ENCODE assay signal across 17 cellular contexts in genomic region chrX:23817979-23818336, GRCh38.
"Had no signal": no experiment of that assay in that cellular context is flagged by ENCODE, and none has a peak within 500 bp of the region (broad histone marks: within the 10 kb centered on the region; RNA-seq: fewer than 3 reads in every experiment).

No MANE protein-coding gene starts in this region.

- H3K9me3 Mint-ChIP-seq: natural killer cell, type B pancreatic cell had no signal

- H3K4me1 ChIP-seq: esophagus muscularis mucosa, gastrocnemius medialis, heart right ventricle, right atrium auricular region, thyroid gland had no signal

- H3K4me3 Mint-ChIP-seq: natural killer cell, neural crest cell, type B pancreatic cell had no signal

- H3K27ac Mint-ChIP-seq: natural killer cell, type B pancreatic cell had no signal

- DNase-seq: effector memory CD4-positive, alpha-beta T cell; gastrocnemius medialis; heart right ventricle; kidney glomerular epithelial cell; mammary epithelial cell; mucosa of descending colon; natural killer cell; sigmoid colon; stimulated activated CD4-positive, alpha-beta T cell treated with anti-CD3 and anti-CD28 coated beads, Interleukin-2, amount 100 ng/mL, for 24 hours; stimulated activated CD4-positive, alpha-beta T cell treated with anti-CD3 and anti-CD28 coated beads, Interleukin-4, amount 100 ng/mL, for 4 hours; stimulated activated naive CD4-positive, alpha-beta T cell treated with Interleukin-2 at 50 U/mL for 16 hours had no signal

- H3K36me3 Mint-ChIP-seq: natural killer cell, type B pancreatic cell had no signal

- H3K4me1 Mint-ChIP-seq: natural killer cell had no signal

- H3K27me3 Mint-ChIP-seq: type B pancreatic cell had no signal

- H3K36me3 ChIP-seq: esophagus muscularis mucosa, gastrocnemius medialis, heart right ventricle, right atrium auricular region, sigmoid colon, thyroid gland had no signal

- H3K4me3 ChIP-seq: esophagus muscularis mucosa, gastrocnemius medialis, heart right ventricle, mucosa of descending colon, right atrium auricular region, sigmoid colon, skin epidermis, thyroid gland had no signal

- ATAC-seq: gastrocnemius medialis had no signal

- H3K9me3 ChIP-seq: gastrocnemius medialis, mucosa of descending colon, sigmoid colon, thyroid gland had no signal

- H3K27me3 ChIP-seq: esophagus muscularis mucosa, gastrocnemius medialis, right atrium auricular region, sigmoid colon, thyroid gland had no signal
